16 cellular contexts compared by ENCODE assay signal in the genomic region with DNA sequence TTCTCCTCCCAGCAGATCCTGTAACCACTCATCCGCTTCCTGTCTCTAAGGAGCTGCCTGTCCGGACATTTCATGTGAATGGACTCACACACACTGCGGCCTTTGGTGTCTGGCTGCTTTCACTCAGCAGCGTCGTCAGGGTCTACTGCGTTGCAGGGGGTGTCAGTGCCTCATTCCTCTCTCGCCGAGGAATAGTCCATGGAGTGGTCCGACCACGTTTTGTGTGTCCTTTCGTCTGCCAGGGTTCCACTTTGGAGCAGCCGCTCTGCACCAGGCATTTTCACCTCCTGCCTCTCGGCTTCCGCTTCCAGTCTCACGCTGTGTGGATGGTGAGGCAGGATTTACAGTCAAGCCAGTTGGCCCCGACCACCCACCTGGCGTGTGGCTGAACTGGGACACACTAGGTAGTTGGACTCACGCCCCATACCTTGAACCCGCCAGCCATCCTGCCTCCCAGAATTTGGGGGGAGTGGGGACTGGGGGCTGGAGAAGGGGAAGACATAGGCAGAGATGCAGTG.
"Had no signal": no experiment of that assay in that cellular context is flagged by ENCODE, and none has a peak within 500 bp of the region (broad histone marks: within the 10 kb centered on the region; RNA-seq: fewer than 3 reads in every experiment).

No MANE protein-coding gene starts in this region.

- H3K4me3 ChIP-seq: colonic mucosa, heart left ventricle, ovary, skin epidermis, tibial artery, vagina had no signal

- DNase-seq: activated CD4-positive, alpha-beta T cell treated with anti-CD3 and anti-CD28 coated beads, Interleukin-2, amount 50 U/mL, for 4 hours; activated CD4-positive, CD25-positive, alpha-beta regulatory T cell treated with anti-CD3 and anti-CD28 coated beads, Interleukin-2, amount 50 U/mL, for 72 hours; activated CD8-positive, alpha-beta memory T cell treated with anti-CD3 and anti-CD28 coated beads, Interleukin-2, amount 10 ng/mL, durations not matched to agents 7 days and 5 days; activated effector memory CD4-positive, alpha-beta T cell treated with Interleukin-2 at 50 U/mL for 16 hours; activated T-cell treated with anti-CD3 and anti-CD28 coated beads, Interleukin-2, amount 50 U/mL, for 24 hours; colonic mucosa; effector CD4-positive, alpha-beta T cell; foreskin melanocyte; heart left ventricle; ovary; T-helper 2 cell; tibial artery had no signal

- H3K36me3 ChIP-seq: colonic mucosa, heart left ventricle, ovary, tibial artery, vagina had no signal

- H3K27me3 ChIP-seq: colonic mucosa, heart left ventricle, ovary, vagina had no signal

- H3K9me3 ChIP-seq: colonic mucosa, heart left ventricle, ovary, tibial artery, vagina had no signal

- FAIRE-seq: endothelial cell of umbilical vein, islet of Langerhans had no signal

- H3K27ac ChIP-seq: colonic mucosa, heart left ventricle, ovary, skin epidermis, tibial artery, vagina had no signal
